In genomic region chr7:123789200-123789784, GRCh38 we compare ENCODE assay signal across 24 cellular contexts. TPM values are rescaled to one million over a fixed set of nuclear protein-coding genes. Genes with fewer than 3 reads are reported as not detected.
DNase-seq lines count a peak whose midpoint lies in the region; ATAC-seq and TF ChIP-seq lines count a peak whose summit lies in the region.
"Had no signal": no experiment of that assay in that cellular context is flagged by ENCODE, and none has a peak within 500 bp of the region (broad histone marks: within the 10 kb centered on the region; RNA-seq: fewer than 3 reads in every experiment).

No MANE protein-coding gene starts in this region.

- no peaks in the 10 kb centered on the region for H3K79me2 ChIP-seq in SU-DHL-6 (ENCODE audit: insufficient read depth, low read length)

- peaks cover 5% of the 10 kb centered on the region for H3K4me1 Mint-ChIP-seq in activated naive CD8-positive, alpha-beta T cell treated with anti-CD3 and anti-CD28 coated beads, Interleukin-2, amount 50 U/mL, for 24 hours
- peaks cover 3% of the 10 kb centered on the region for H3K4me1 Mint-ChIP-seq in activated naive CD8-positive, alpha-beta T cell treated with anti-CD3 and anti-CD28 coated beads for 36 hours
- H3K4me1 Mint-ChIP-seq: CD4-positive, alpha-beta memory T cell had no signal

- DNase-seq in activated naive CD8-positive, alpha-beta T cell treated with anti-CD3 and anti-CD28 coated beads, Interleukin-2, amount 50 U/mL, for 24 hours, result no peak
- DNase-seq in activated naive CD8-positive, alpha-beta T cell treated with anti-CD3 and anti-CD28 coated beads for 36 hours, result no peak
- no peak for DNase-seq in foreskin keratinocyte
- DNase-seq in A172 (ENCODE audit: low spot score), result no peak
- no peak for DNase-seq in T1000 (lab: John Stamatoyannopoulos, UW)
- DNase-seq: CD4-positive, alpha-beta memory T cell; DMS53; MG63; NCI-H1048; NCI-H1436; NCI-H1930; NCI-H2171 treated with DMSO at 0.1 percent for 48 hours; NCI-H748 treated with DMSO at 0.1 percent for 48 hours; PC-3; RPMI8226; SIG-M5 had no signal

- H3F3A ChIP-seq in SU-DHL-6 (ENCODE audit: insufficient read depth), result no peaks in the 10 kb centered on the region

- H3K27ac Mint-ChIP-seq in activated naive CD8-positive, alpha-beta T cell treated with anti-CD3 and anti-CD28 coated beads, Interleukin-2, amount 50 U/mL, for 24 hours, result peak overlapping the region; percentile 16
- H3K27ac Mint-ChIP-seq in activated naive CD8-positive, alpha-beta T cell treated with anti-CD3 and anti-CD28 coated beads for 36 hours, result no peak overlapping the region
- H3K27ac Mint-ChIP-seq: CD4-positive, alpha-beta memory T cell had no signal

- no peaks in the 10 kb centered on the region for H3K36me3 ChIP-seq in SU-DHL-6 (ENCODE audit: low read length)
- no peaks in the 10 kb centered on the region for H3K36me3 ChIP-seq in mucosa of rectum (ENCODE audit: control insufficient read depth in 2 of 2, insufficient read depth in 2 of 2, low read length in 2 of 2)
- H3K36me3 ChIP-seq: BLaER1, MG63 had no signal

- H3K27me3 Mint-ChIP-seq in activated naive CD8-positive, alpha-beta T cell treated with anti-CD3 and anti-CD28 coated beads, Interleukin-2, amount 50 U/mL, for 24 hours, result no peaks in the 10 kb centered on the region
- H3K27me3 Mint-ChIP-seq in activated naive CD8-positive, alpha-beta T cell treated with anti-CD3 and anti-CD28 coated beads for 36 hours, result no peaks in the 10 kb centered on the region

- H3K9ac ChIP-seq in SU-DHL-6 (ENCODE audit: low read length) (no peak overlapping the region), mucosa of rectum (ENCODE audit: low read depth in 1 of 2, low read length in 2 of 2) (no peak overlapping the region)
- H3K9ac ChIP-seq: BLaER1 had no signal

- H3K4me3 ChIP-seq in SU-DHL-6 (ENCODE audit: insufficient read depth, low read length, poor library complexity, severe bottlenecking) (no peak overlapping the region), mucosa of rectum (ENCODE audit: low read length in 2 of 2) (no peak overlapping the region)
- H3K4me3 ChIP-seq: A549, BLaER1, MG63 had no signal

- H3K27ac ChIP-seq in SU-DHL-6 (ENCODE audit: low read depth, low read length) (no peak overlapping the region), foreskin keratinocyte (no peak overlapping the region), mucosa of rectum (ENCODE audit: low read depth in 2 of 2, low read length in 2 of 2) (peak overlapping the region; percentile 11 to 16)
- H3K27ac ChIP-seq: BLaER1 had no signal

- no peaks in the 10 kb centered on the region for H3K9me2 ChIP-seq in SU-DHL-6 (replicated peaks; ENCODE audit: insufficient read depth, low read length)

- H3K4me2 ChIP-seq in SU-DHL-6 (ENCODE audit: low read depth, low read length, poor library complexity, severe bottlenecking), result no peak overlapping the region
- H3K4me2 ChIP-seq: A549, BLaER1 had no signal

- H3K27me3 ChIP-seq in SU-DHL-6 (ENCODE audit: low read length) (no peaks in the 10 kb centered on the region), foreskin keratinocyte (no peaks in the 10 kb centered on the region), mucosa of rectum (ENCODE audit: control insufficient read depth in 2 of 2, insufficient read depth in 2 of 2, low read length in 2 of 2) (no peaks in the 10 kb centered on the region)
- H3K27me3 ChIP-seq: BLaER1, MG63 had no signal

- no peaks in the 10 kb centered on the region for H3K9me3 Mint-ChIP-seq in activated naive CD8-positive, alpha-beta T cell treated with anti-CD3 and anti-CD28 coated beads, Interleukin-2, amount 50 U/mL, for 24 hours
- H3K9me3 Mint-ChIP-seq in activated naive CD8-positive, alpha-beta T cell treated with anti-CD3 and anti-CD28 coated beads for 36 hours, result no peaks in the 10 kb centered on the region
- H3K9me3 Mint-ChIP-seq: CD4-positive, alpha-beta memory T cell had no signal

- no peak overlapping the region for H3K4me3 Mint-ChIP-seq in activated naive CD8-positive, alpha-beta T cell treated with anti-CD3 and anti-CD28 coated beads, Interleukin-2, amount 50 U/mL, for 24 hours
- H3K4me3 Mint-ChIP-seq in activated naive CD8-positive, alpha-beta T cell treated with anti-CD3 and anti-CD28 coated beads for 36 hours, result no peak overlapping the region
- H3K4me3 Mint-ChIP-seq: CD4-positive, alpha-beta memory T cell had no signal

- no peak for ATAC-seq in activated naive CD8-positive, alpha-beta T cell treated with anti-CD3 and anti-CD28 coated beads, Interleukin-2, amount 50 U/mL, for 24 hours
- ATAC-seq in foreskin keratinocyte (peak; percentile 40), HG03439 (IDR thresholded peaks at IDR 0.05; ENCODE audit: unreplicated experiment) (no peak)
- ATAC-seq: A549, PC-3, SK-N-SH treated with all-trans-retinoic acid at 6 μM for 48 hours had no signal

- no peaks in the 10 kb centered on the region for H3K36me3 Mint-ChIP-seq in activated naive CD8-positive, alpha-beta T cell treated with anti-CD3 and anti-CD28 coated beads, Interleukin-2, amount 50 U/mL, for 24 hours (ENCODE audit: low read depth)
- no peaks in the 10 kb centered on the region for H3K36me3 Mint-ChIP-seq in activated naive CD8-positive, alpha-beta T cell treated with anti-CD3 and anti-CD28 coated beads for 36 hours
- H3K36me3 Mint-ChIP-seq: CD4-positive, alpha-beta memory T cell had no signal

- H3K4me1 ChIP-seq in foreskin keratinocyte (peaks cover 7% of the 10 kb centered on the region), mucosa of rectum (ENCODE audit: control insufficient read depth in 2 of 2, insufficient read depth in 2 of 2, low read length in 2 of 2) (peaks cover 8 to 15% of the 10 kb centered on the region in 2 donors)
- H3K4me1 ChIP-seq: A549 had no signal

- TF ChIP-seq CTCF in SU-DHL-6 (IDR thresholded peaks at IDR 0.05; ENCODE audit: insufficient read depth, low read length, poor library complexity, severe bottlenecking) (no peak), foreskin keratinocyte (conservative IDR thresholded peaks at IDR 0.05) (no peak)

- H4K20me1 ChIP-seq in SU-DHL-6 (ENCODE audit: low read depth, low read length), result no peaks in the 10 kb centered on the region
- H4K20me1 ChIP-seq: BLaER1 had no signal

- H2AFZ ChIP-seq in SU-DHL-6 (ENCODE audit: low read depth, low read length, severe bottlenecking), result peak overlapping the region; percentile 13

- H3K9me3 ChIP-seq in SU-DHL-6 (ENCODE audit: insufficient read depth, low read length) (no peaks in the 10 kb centered on the region), mucosa of rectum (ENCODE audit: control insufficient read depth in 2 of 2, low read length in 2 of 2) (no peaks in the 10 kb centered on the region)
- H3K9me3 ChIP-seq: A549, BLaER1, MG63 had no signal

RNA-seq across cellular contexts. Expression of gene WASL, which starts 40.5 kb away (rescaled TPM):
- 1 to 10 TPM; 5.1 to 5.5 TPM for total RNA-seq in activated naive CD8-positive, alpha-beta T cell treated with anti-CD3 and anti-CD28 coated beads for 36 hours
- total RNA-seq in foreskin keratinocyte, result 34.4 and 35.7 TPM in 2 replicates
- polyA plus RNA-seq in foreskin keratinocyte, result 10.7 and 12.1 TPM in 2 replicates
- total RNA-seq in A172 (2014; rRNA removed; shearing (Covaris generic)), result 12.1 and 12.4 TPM in 2 replicates

RNA-seq across cellular contexts. Expression of gene HYAL4, which starts 55.7 kb away (rescaled TPM):
- not detected for total RNA-seq in activated naive CD8-positive, alpha-beta T cell treated with anti-CD3 and anti-CD28 coated beads for 36 hours
- 0.17 TPM in 1 of 2 replicates, not detected in the other for total RNA-seq in foreskin keratinocyte
- polyA plus RNA-seq in foreskin keratinocyte, result 0.10 TPM in 1 of 2 replicates, not detected in the other
- not detected in 2 replicates for total RNA-seq in A172 (2014; rRNA removed; shearing (Covaris generic))
- total RNA-seq: CD4-positive, alpha-beta memory T cell; H1; NCI-H460 had no signal
- polyA plus RNA-seq: CD4-positive, alpha-beta memory T cell; H1 had no signal

Comparison
In these comparisons a context has a peak if more than half of its experiments do, and no peak if none do; other contexts are left out.
1. H3K27ac ChIP-seq: peak in mucosa of rectum (2 of 2); none in SU-DHL-6 (single experiment) and foreskin keratinocyte (single experiment).